16 cellular contexts compared by ENCODE assay signal in the genomic region with DNA sequence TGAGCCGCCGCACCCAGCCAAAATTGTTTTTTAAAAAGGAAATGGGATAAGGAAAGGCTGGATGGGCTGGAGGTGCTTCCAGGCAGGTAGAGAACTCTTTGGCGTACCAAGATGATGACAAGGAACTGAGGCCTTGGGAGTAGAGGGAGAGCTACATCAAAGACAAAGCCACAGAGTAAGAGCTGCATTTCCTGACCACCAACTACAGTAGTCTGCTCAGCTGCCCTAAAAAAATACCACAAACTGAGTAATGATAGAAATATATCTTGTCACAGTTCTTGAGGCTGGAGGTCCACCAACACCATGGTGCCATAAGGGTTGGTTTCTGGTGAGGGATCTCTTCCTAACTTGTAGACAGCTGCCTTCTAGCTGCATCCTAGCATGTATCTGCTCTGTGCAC. TPM values are rescaled to one million over a fixed set of nuclear protein-coding genes. Genes with fewer than 3 reads are reported as not detected.
"Had no signal": no experiment of that assay in that cellular context is flagged by ENCODE, and none has a peak within 500 bp of the region (broad histone marks: within the 10 kb centered on the region; RNA-seq: fewer than 3 reads in every experiment).

No MANE protein-coding gene starts in this region.

- H3K36me3 Mint-ChIP-seq: natural killer cell had no signal

- DNase-seq: activated CD4-positive, alpha-beta T cell treated with anti-CD3 and anti-CD28 coated beads, Interleukin-2, amount 50 U/mL, for 48 hours; activated CD4-positive, CD25-positive, alpha-beta regulatory T cell; activated effector memory CD4-positive, alpha-beta T cell treated with anti-CD3 and anti-CD28 coated beads, Interleukin-2, amount 50 U/mL, for 16 hours; natural killer cell; nucleus accumbens; right cardiac atrium; stimulated activated CD4-positive, alpha-beta T cell treated with anti-CD3 and anti-CD28 coated beads, Interleukin-1b, Interleukin-23, amount 100 ng/mL, for 48 hours; stimulated activated naive B cell treated with anti-CD40 and anti-IgM and Interleukin-4, amounts not matched to agents 10 μg/mL and 1 μg/mL and 100 μg/mL, for 72 hours; upper lobe of left lung had no signal

- H3K27me3 ChIP-seq: esophagus muscularis mucosa, upper lobe of left lung had no signal

- H3K27ac Mint-ChIP-seq: progenitor cell of endocrine pancreas; stimulated activated naive B cell treated with anti-CD40 and anti-IgM and Interleukin-4, amounts not matched to agents 10 μg/mL and 1 μg/mL and 100 μg/mL, for 72 hours had no signal

- H3K4me3 ChIP-seq: esophagus muscularis mucosa, upper lobe of left lung had no signal

- H3K9me3 Mint-ChIP-seq: natural killer cell; stimulated activated naive B cell treated with anti-CD40 and anti-IgM and Interleukin-4, amounts not matched to agents 10 μg/mL and 1 μg/mL and 100 μg/mL, for 72 hours had no signal

- H3K36me3 ChIP-seq: upper lobe of left lung had no signal

- H3K27me3 Mint-ChIP-seq: progenitor cell of endocrine pancreas; stimulated activated naive B cell treated with anti-CD40 and anti-IgM and Interleukin-4, amounts not matched to agents 10 μg/mL and 1 μg/mL and 100 μg/mL, for 72 hours had no signal

- ATAC-seq: natural killer cell, right cardiac atrium had no signal

- H3K4me3 Mint-ChIP-seq: natural killer cell; stimulated activated naive B cell treated with anti-CD40 and anti-IgM and Interleukin-4, amounts not matched to agents 10 μg/mL and 1 μg/mL and 100 μg/mL, for 72 hours had no signal

- H3K27ac ChIP-seq: esophagus muscularis mucosa, upper lobe of left lung had no signal

- H3K4me1 Mint-ChIP-seq: stimulated activated naive B cell treated with anti-CD40 and anti-IgM and Interleukin-4, amounts not matched to agents 10 μg/mL and 1 μg/mL and 100 μg/mL, for 72 hours had no signal

- H3K9me3 ChIP-seq: esophagus muscularis mucosa, upper lobe of left lung had no signal

RNA-seq across cellular contexts. Expression of a gene that starts 8.2 kb away (rescaled TPM):
- total RNA-seq: astrocyte, esophagus muscularis mucosa, fibroblast of villous mesenchyme, lung microvascular endothelial cell, mononuclear cell, natural killer cell, progenitor cell of endocrine pancreas, right cardiac atrium, temporal lobe, upper lobe of left lung had no signal
- polyA plus RNA-seq: right cardiac atrium had no signal

RNA-seq across cellular contexts. Expression of a gene that starts 19.4 kb away (rescaled TPM):
- total RNA-seq: astrocyte, esophagus muscularis mucosa, fibroblast of villous mesenchyme, lung microvascular endothelial cell, mononuclear cell, natural killer cell, progenitor cell of endocrine pancreas, right cardiac atrium, temporal lobe, upper lobe of left lung had no signal
- polyA plus RNA-seq: right cardiac atrium had no signal
